In the genomic region with DNA sequence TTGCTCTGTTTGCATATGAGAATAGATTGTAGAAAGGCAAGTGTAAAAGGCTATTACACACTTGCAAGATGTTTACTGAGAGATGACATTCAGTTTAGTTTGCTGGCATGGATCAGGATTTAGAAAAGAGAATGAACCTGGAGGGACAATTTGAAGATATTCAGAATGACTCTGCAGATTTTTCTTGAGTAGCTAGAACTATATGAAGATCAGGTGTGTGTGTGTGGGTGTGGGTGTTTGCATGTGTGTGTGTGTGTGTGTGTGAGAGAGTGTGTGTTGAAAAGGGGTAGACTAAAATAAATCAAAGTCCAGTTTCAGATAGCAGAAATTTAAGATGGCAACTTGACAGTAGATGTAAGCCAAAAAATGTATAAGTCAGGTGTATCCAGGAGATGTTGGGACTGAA, we compare ENCODE assay signal across 20 cellular contexts.
DNase-seq lines count a peak whose midpoint lies in the region; FAIRE-seq and TF ChIP-seq lines count a peak whose summit lies in the region.
"Had no signal": no experiment of that assay in that cellular context is flagged by ENCODE, and none has a peak within 500 bp of the region (broad histone marks: within the 10 kb centered on the region; RNA-seq: fewer than 3 reads in every experiment).

No MANE protein-coding gene starts in this region.

- DNase-seq in Caki2 (ENCODE audit: low read depth) = peak; percentile 49
- DNase-seq in HFFc6 = no peak
- no peak for DNase-seq in mesothelial cell of epicardium (ENCODE audit: low spot score in 2 of 2, unreplicated experiment in 2 of 2)
- DNase-seq in stimulated activated naive CD4-positive, alpha-beta T cell treated with Interleukin-2 at 50 U/mL for 16 hours (lab: John Stamatoyannopoulos, UW) = no peak
- no peak for DNase-seq in NCI-H1105 treated with DMSO at 0.1 percent for 48 hours (lab: John Stamatoyannopoulos, UW)
- no peak for DNase-seq in RCC 7860 (ENCODE audit: low spot score)
- DNase-seq in foreskin fibroblast = no peak
- DNase-seq: 8988T; BE2C; C1 segment of cervical spinal cord; CD4-positive, CD25-positive, alpha-beta regulatory T cell; CD8-positive, alpha-beta memory T cell; COR-L47; DMS153; DMS79; GDM1 had no signal

- TF ChIP-seq CTCF in HFFc6 (IDR thresholded peaks at IDR 0.05) (no peak), mesothelial cell of epicardium (IDR thresholded peaks at IDR 0.05; ENCODE audit: unreplicated experiment) (no peak), foreskin fibroblast (IDR thresholded peaks at IDR 0.05; ENCODE audit: low read depth, low read length) (no peak)

- no peak overlapping the region for H3K4me3 ChIP-seq in foreskin fibroblast (ENCODE audit: low read depth in 1 of 2, low read length in 2 of 2)
- H3K4me3 ChIP-seq: HAP-1 had no signal

- H3K27ac Mint-ChIP-seq in HFFc6 = peak overlapping the region; percentile 4; the same call in 1 of the 2 replicates
- peak overlapping the region; percentile 7 for H3K27ac Mint-ChIP-seq in mesothelial cell of epicardium
- H3K27ac Mint-ChIP-seq: CD4-positive, CD25-positive, alpha-beta regulatory T cell; CD8-positive, alpha-beta memory T cell had no signal

- H3K36me3 Mint-ChIP-seq in HFFc6 (ENCODE audit: low read depth) (no peaks in the 10 kb centered on the region), mesothelial cell of epicardium (no peaks in the 10 kb centered on the region)
- H3K36me3 Mint-ChIP-seq: CD4-positive, CD25-positive, alpha-beta regulatory T cell; CD8-positive, alpha-beta memory T cell had no signal

- no peak overlapping the region for H3K4me3 Mint-ChIP-seq in HFFc6
- H3K4me3 Mint-ChIP-seq in mesothelial cell of epicardium = no peak overlapping the region
- H3K4me3 Mint-ChIP-seq: CD4-positive, CD25-positive, alpha-beta regulatory T cell; CD8-positive, alpha-beta memory T cell had no signal

- in situ Hi-C loops in Caki2 (cut with HindIII; ENCODE audit: low pct_unique_long_range_greater_than_20kb, low sequenced_read_pairs) = no loop called here

- H3K27me3 Mint-ChIP-seq in HFFc6 (ENCODE audit: insufficient read depth) (no peaks in the 10 kb centered on the region; the same call in 1 of the 2 replicates), mesothelial cell of epicardium (ENCODE audit: low read depth) (no peaks in the 10 kb centered on the region)

- no peak for FAIRE-seq in RCC 7860 (lab: Jason Lieb, UNC)
- FAIRE-seq: GM12892, GM18507, H1 had no signal

- peaks cover 67% of the 10 kb centered on the region for H3K4me1 Mint-ChIP-seq in HFFc6 (ENCODE audit: low read depth)
- H3K4me1 Mint-ChIP-seq in mesothelial cell of epicardium = peaks cover 49% of the 10 kb centered on the region
- H3K4me1 Mint-ChIP-seq: CD4-positive, CD25-positive, alpha-beta regulatory T cell; CD8-positive, alpha-beta memory T cell had no signal

- H3K9me3 Mint-ChIP-seq in HFFc6 (no peaks in the 10 kb centered on the region), mesothelial cell of epicardium (no peaks in the 10 kb centered on the region)
- H3K9me3 Mint-ChIP-seq: CD4-positive, CD25-positive, alpha-beta regulatory T cell; CD8-positive, alpha-beta memory T cell had no signal
